1 cellular context compared by ENCODE assay signal in the genomic region with DNA sequence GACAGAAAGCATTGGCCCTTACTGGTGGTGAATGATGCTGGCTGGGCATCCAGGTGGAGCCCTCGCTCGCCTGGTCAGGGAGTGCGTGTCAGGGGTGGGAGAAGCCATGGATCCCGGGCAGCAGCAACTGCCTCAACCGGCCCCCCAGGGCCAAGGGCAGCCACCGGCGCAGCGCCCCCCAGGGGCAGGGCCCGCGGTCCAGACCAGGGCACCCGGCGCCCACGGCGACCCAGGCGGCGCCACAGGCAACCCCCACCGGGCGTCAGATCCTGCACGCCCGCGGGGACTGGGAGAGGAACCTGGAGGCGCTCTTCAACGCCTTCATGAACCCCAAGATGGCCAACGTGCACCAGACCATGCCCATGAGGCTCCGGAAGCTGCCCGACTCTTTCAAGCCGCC.
A peak's percentile ranks its signal among the peaks of the same experiment; 100 is the strongest.
TF ChIP-seq lines count a peak whose summit lies in the region.

No MANE protein-coding gene starts in this region.

TF ChIP-seq in K562, 482 proteins besides CTCF, POLR2A, EP300 and RAD21 (continued from another document):
- TF ChIP-seq POLR2G (IDR thresholded peaks at IDR 0.05; ENCODE audit: low read depth, low read length) (0 out of 2 replicates have a peak, but pooled peaks have one; percentile 26), HNRNPLL (IDR thresholded peaks at IDR 0.05; ENCODE audit: low read depth, low read length, poor library complexity, severe bottlenecking) (no peak), C11orf30 (IDR thresholded peaks at IDR 0.05; ENCODE audit: low read depth) (no peak)
- TF ChIP-seq, protein P1, sequence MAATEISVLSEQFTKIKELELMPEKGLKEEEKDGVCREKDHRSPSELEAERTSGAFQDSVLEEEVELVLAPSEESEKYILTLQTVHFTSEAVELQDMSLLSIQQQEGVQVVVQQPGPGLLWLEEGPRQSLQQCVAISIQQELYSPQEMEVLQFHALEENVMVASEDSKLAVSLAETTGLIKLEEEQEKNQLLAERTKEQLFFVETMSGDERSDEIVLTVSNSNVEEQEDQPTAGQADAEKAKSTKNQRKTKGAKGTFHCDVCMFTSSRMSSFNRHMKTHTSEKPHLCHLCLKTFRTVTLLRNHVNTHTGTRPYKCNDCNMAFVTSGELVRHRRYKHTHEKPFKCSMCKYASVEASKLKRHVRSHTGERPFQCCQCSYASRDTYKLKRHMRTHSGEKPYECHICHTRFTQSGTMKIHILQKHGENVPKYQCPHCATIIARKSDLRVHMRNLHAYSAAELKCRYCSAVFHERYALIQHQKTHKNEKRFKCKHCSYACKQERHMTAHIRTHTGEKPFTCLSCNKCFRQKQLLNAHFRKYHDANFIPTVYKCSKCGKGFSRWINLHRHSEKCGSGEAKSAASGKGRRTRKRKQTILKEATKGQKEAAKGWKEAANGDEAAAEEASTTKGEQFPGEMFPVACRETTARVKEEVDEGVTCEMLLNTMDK (IDR thresholded peaks at IDR 0.05; ENCODE audit: borderline replicate concordance, insufficient read depth, low read depth, low read length, poor library complexity, severe bottlenecking), result peak; percentile 20
